Comparison of ENCODE assay signal across 23 cellular contexts in the genomic region with DNA sequence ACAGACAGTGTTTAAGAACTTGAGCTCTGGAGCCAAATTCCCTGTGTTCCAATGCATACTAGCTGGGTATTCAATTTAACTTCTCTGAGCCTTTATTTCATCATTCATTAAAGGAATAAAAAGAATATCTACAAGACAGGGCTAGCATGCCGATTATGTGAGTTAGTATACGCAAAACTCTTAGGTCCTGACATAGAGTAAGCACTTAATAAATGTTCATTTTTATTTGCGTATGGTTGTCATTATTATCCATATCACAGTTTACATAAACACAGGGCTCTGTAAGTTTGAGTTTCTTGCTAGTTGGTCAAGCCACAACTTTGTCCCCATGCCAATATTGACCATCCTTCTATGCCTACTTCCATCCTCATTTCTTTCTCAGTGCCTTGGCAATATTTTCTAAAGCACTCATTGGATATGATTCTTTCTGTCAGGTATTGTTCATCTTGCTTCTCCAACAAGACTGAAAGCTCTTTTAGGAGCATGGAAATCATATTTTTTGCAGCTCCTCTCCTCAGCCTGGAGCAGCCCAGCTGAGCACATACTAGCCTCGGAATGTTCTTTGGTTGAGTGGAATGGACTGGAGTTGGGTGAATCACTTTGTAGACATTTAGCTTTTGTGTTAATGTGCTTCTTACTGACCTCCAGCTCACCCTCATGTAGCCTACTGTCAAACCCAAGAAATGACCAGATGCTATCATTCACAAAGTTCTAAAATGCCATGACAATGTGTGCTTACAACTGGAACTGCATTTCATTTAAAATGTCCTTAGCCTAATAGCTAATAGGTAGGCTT.
DNase-seq lines count a peak whose midpoint lies in the region; TF ChIP-seq lines count a peak whose summit lies in the region.
"Had no signal": no experiment of that assay in that cellular context is flagged by ENCODE, and none has a peak within 500 bp of the region (broad histone marks: within the 10 kb centered on the region; RNA-seq: fewer than 3 reads in every experiment).

No MANE protein-coding gene starts in this region.

- peak overlapping the region; percentile 60 for H3K4me2 ChIP-seq in GM23248 (ENCODE audit: unreplicated experiment)

- H3K79me2 ChIP-seq in GM23248 (ENCODE audit: insufficient read depth) = no peaks in the 10 kb centered on the region

- H3K9ac ChIP-seq in GM23248 = no peak overlapping the region

- H3K9me3 Mint-ChIP-seq in activated T-helper 2 cell treated with anti-CD3 and anti-CD28 coated beads, Interferon-gamma antibody, Interleukin-2, Interleukin-4, amounts not matched to agents 10 μg/mL and 5 μg/mL and 100 μg/mL, durations not matched to agents 14 hours and 24 hours and 36 hours = no peaks in the 10 kb centered on the region
- H3K9me3 Mint-ChIP-seq: activated CD4-positive, alpha-beta memory T cell treated with anti-CD3 and anti-CD28 coated beads for 36 hours; stimulated activated effector memory CD8-positive, alpha-beta T cell treated with anti-CD3 and anti-CD28 coated beads, Interleukin-12 subunit alpha, Interleukin-12 subunit beta, amount 100 ng/mL, for 72 hours had no signal

- H3K4me3 Mint-ChIP-seq in activated T-helper 2 cell treated with anti-CD3 and anti-CD28 coated beads, Interferon-gamma antibody, Interleukin-2, Interleukin-4, amounts not matched to agents 10 μg/mL and 5 μg/mL and 100 μg/mL, durations not matched to agents 14 hours and 24 hours and 36 hours (ENCODE audit: low read depth) = no peak overlapping the region
- H3K4me3 Mint-ChIP-seq: activated CD4-positive, alpha-beta memory T cell treated with anti-CD3 and anti-CD28 coated beads for 36 hours; stimulated activated effector memory CD8-positive, alpha-beta T cell treated with anti-CD3 and anti-CD28 coated beads, Interleukin-12 subunit alpha, Interleukin-12 subunit beta, amount 100 ng/mL, for 72 hours had no signal

- no peak overlapping the region for H3K27ac Mint-ChIP-seq in activated T-helper 2 cell treated with anti-CD3 and anti-CD28 coated beads, Interferon-gamma antibody, Interleukin-2, Interleukin-4, amounts not matched to agents 10 μg/mL and 5 μg/mL and 100 μg/mL, durations not matched to agents 14 hours and 24 hours and 36 hours
- H3K27ac Mint-ChIP-seq: activated CD4-positive, alpha-beta memory T cell treated with anti-CD3 and anti-CD28 coated beads for 36 hours; stimulated activated effector memory CD8-positive, alpha-beta T cell treated with anti-CD3 and anti-CD28 coated beads, Interleukin-12 subunit alpha, Interleukin-12 subunit beta, amount 100 ng/mL, for 72 hours had no signal

- no peak overlapping the region for H3K4me3 ChIP-seq in GM23248
- no peak overlapping the region for H3K4me3 ChIP-seq in fibroblast of villous mesenchyme (ENCODE audit: low read depth, low read length)
- no peak overlapping the region for H3K4me3 ChIP-seq in skeletal muscle cell (ENCODE audit: low read depth, low read length)
- H3K4me3 ChIP-seq: K562, pancreas, transverse colon had no signal

- no peak overlapping the region for H2AFZ ChIP-seq in GM23248

- H4K20me1 ChIP-seq in GM23248 (ENCODE audit: insufficient read depth) = no peaks in the 10 kb centered on the region

- no peaks in the 10 kb centered on the region for H3K27me3 ChIP-seq in GM23248 (replicated peaks; ENCODE audit: insufficient read depth)
- H3K27me3 ChIP-seq: pancreas, transverse colon had no signal

- no peaks in the 10 kb centered on the region for H3K9me2 ChIP-seq in GM23248 (ENCODE audit: insufficient read depth)

- H3K36me3 Mint-ChIP-seq in activated T-helper 2 cell treated with anti-CD3 and anti-CD28 coated beads, Interferon-gamma antibody, Interleukin-2, Interleukin-4, amounts not matched to agents 10 μg/mL and 5 μg/mL and 100 μg/mL, durations not matched to agents 14 hours and 24 hours and 36 hours (ENCODE audit: low read depth) = no peaks in the 10 kb centered on the region
- H3K36me3 Mint-ChIP-seq: activated CD4-positive, alpha-beta memory T cell treated with anti-CD3 and anti-CD28 coated beads for 36 hours; stimulated activated effector memory CD8-positive, alpha-beta T cell treated with anti-CD3 and anti-CD28 coated beads, Interleukin-12 subunit alpha, Interleukin-12 subunit beta, amount 100 ng/mL, for 72 hours had no signal

- WGBS in GM23248 (ENCODE audit: low coverage in 1 of 2, low lambda C conversion rate in 2 of 2, missing lambda C conversion rate in 2 of 2), 2 experiments = 61 to 72% methylated on average over 4 of the region's 4 CpGs

- peaks cover 24% of the 10 kb centered on the region for H3F3A ChIP-seq in GM23248 (ENCODE audit: insufficient read depth)

- intact Hi-C loops in activated T-helper 2 cell treated with anti-CD3 and anti-CD28 coated beads, Interferon-gamma antibody, Interleukin-2, Interleukin-4, amounts not matched to agents 10 μg/mL and 5 μg/mL and 100 μg/mL, durations not matched to agents 14 hours and 24 hours and 36 hours (cut with micrococcal nuclease) = no loop called here

- TF ChIP-seq CTCF in fibroblast of villous mesenchyme (IDR thresholded peaks at IDR 0.05; ENCODE audit: insufficient read depth, low read depth, low read length) = no peak

- H3K4me1 Mint-ChIP-seq in activated T-helper 2 cell treated with anti-CD3 and anti-CD28 coated beads, Interferon-gamma antibody, Interleukin-2, Interleukin-4, amounts not matched to agents 10 μg/mL and 5 μg/mL and 100 μg/mL, durations not matched to agents 14 hours and 24 hours and 36 hours (ENCODE audit: low read depth) = no peaks in the 10 kb centered on the region
- H3K4me1 Mint-ChIP-seq: stimulated activated effector memory CD8-positive, alpha-beta T cell treated with anti-CD3 and anti-CD28 coated beads, Interleukin-12 subunit alpha, Interleukin-12 subunit beta, amount 100 ng/mL, for 72 hours had no signal

- DNase-seq in GM23248 (peak; percentile 81), amniotic epithelial cell (ENCODE audit: low read depth) (peak; percentile 94), fibroblast of villous mesenchyme (ENCODE audit: low read depth) (peak; percentile 87), skeletal muscle cell (ENCODE audit: low read depth) (peak; percentile 75), activated gamma-delta T cell treated with Interleukin-2 at 50 U/mL for 16 hours (no peak), HK-2 (ENCODE audit: unreplicated experiment) (no peak), DMS53 treated with DMSO at 0.1 percent for 48 hours (lab: John Stamatoyannopoulos, UW; ENCODE audit: unreplicated experiment) (no peak)
- DNase-seq in activated T-helper 2 cell treated with anti-CD3 and anti-CD28 coated beads, Interferon-gamma antibody, Interleukin-2, Interleukin-4, amounts not matched to agents 10 μg/mL and 5 μg/mL and 100 μg/mL, durations not matched to agents 14 hours and 24 hours and 36 hours (ENCODE audit: low spot score) = no peak
- DNase-seq: activated CD4-positive, alpha-beta memory T cell treated with anti-CD3 and anti-CD28 coated beads for 36 hours; activated T-cell treated with anti-CD3 and anti-CD28 coated beads, Interleukin-2, amount 50 U/mL, for 48 hours; cerebellar nuclear complex; erythroblast; hippocampal formation; NCI-H1105; NCI-H2171; pancreas; small intestine; SW 1271; transverse colon had no signal

- peaks cover 4% of the 10 kb centered on the region for H3K27me3 Mint-ChIP-seq in activated T-helper 2 cell treated with anti-CD3 and anti-CD28 coated beads, Interferon-gamma antibody, Interleukin-2, Interleukin-4, amounts not matched to agents 10 μg/mL and 5 μg/mL and 100 μg/mL, durations not matched to agents 14 hours and 24 hours and 36 hours (ENCODE audit: low read depth)
- H3K27me3 Mint-ChIP-seq: activated CD4-positive, alpha-beta memory T cell treated with anti-CD3 and anti-CD28 coated beads for 36 hours had no signal

- no peaks in the 10 kb centered on the region for H3K9me3 ChIP-seq in GM23248 (ENCODE audit: low read depth)
- H3K9me3 ChIP-seq: pancreas, transverse colon had no signal

- in situ Hi-C loops in GM23248 (cut with MboI) = no loop called here

- H3K4me1 ChIP-seq in GM23248 (ENCODE audit: insufficient read depth) = peaks cover 19% of the 10 kb centered on the region
- H3K4me1 ChIP-seq: pancreas, transverse colon had no signal

- H3K36me3 ChIP-seq in GM23248 (ENCODE audit: low read depth) = no peaks in the 10 kb centered on the region
- H3K36me3 ChIP-seq: pancreas, transverse colon had no signal

- peak overlapping the region; percentile 28 for H3K27ac ChIP-seq in GM23248
- H3K27ac ChIP-seq: C4-2B, pancreas, transverse colon, VCaP had no signal

Comparison
In these comparisons a context has a peak if more than half of its experiments do, and no peak if none do; other contexts are left out.
1. DNase-seq: peak in GM23248 (single experiment), amniotic epithelial cell (single experiment), fibroblast of villous mesenchyme (single experiment) and skeletal muscle cell (single experiment); none in activated gamma-delta T cell treated with Interleukin-2 at 50 U/mL for 16 hours (single experiment), HK-2 (single experiment), DMS53 treated with DMSO at 0.1 percent for 48 hours (single experiment) and activated T-helper 2 cell treated with anti-CD3 and anti-CD28 coated beads, Interferon-gamma antibody, Interleukin-2, Interleukin-4, amounts not matched to agents 10 μg/mL and 5 μg/mL and 100 μg/mL, durations not matched to agents 14 hours and 24 hours and 36 hours (single experiment).